ENCODE assay signal across 1 cellular context in the genomic region with DNA sequence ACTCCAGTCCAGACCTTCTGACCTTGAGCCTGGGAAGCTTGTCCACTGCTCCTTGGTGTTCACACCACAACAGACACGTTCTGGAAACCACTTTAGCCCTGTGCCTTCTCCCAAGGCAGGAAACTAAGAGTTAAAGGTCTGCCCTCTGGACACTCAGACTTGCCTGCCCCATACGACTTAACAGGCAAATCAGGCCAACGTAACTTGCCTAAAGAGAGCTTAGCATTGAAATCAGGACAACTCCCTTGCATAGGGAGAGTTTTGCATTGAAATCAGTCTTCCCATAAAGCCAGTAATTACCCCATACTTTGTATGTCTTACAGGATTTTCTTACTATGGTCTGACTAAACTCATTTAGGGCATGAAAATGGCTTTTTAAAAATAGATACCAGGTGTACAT.
TF ChIP-seq lines count a peak whose summit lies in the region.

No MANE protein-coding gene starts in this region.

TF ChIP-seq in HepG2, 621 proteins besides CTCF, POLR2A, EP300 and RAD21 (continues in another document):
- TF ChIP-seq ZNF557 (CRISPR knock-in tag; IDR thresholded peaks at IDR 0.05), result no peak
- TF ChIP-seq ZNF772 (CRISPR knock-in tag; IDR thresholded peaks at IDR 0.05), result no peak
- peak; percentile 77 for TF ChIP-seq ZNF652 (CRISPR knock-in tag; IDR thresholded peaks at IDR 0.05; ENCODE audit: borderline replicate concordance, low read depth)
- TF ChIP-seq GABPA (IDR thresholded peaks at IDR 0.05; ENCODE audit: low read depth, low read length), result no peak
- no peak for TF ChIP-seq GABPA (CRISPR knock-in tag; IDR thresholded peaks at IDR 0.05; ENCODE audit: low read depth)
- no peak for TF ChIP-seq E2F5 (CRISPR knock-in tag; conservative IDR thresholded peaks at IDR 0.05)
- TF ChIP-seq IRF1 (CRISPR knock-in tag; IDR thresholded peaks at IDR 0.05; ENCODE audit: low read depth), result no peak
- no peak for TF ChIP-seq FOXK2 (IDR thresholded peaks at IDR 0.05)
- no peak for TF ChIP-seq MXD4 (CRISPR knock-in tag; IDR thresholded peaks at IDR 0.05)
- TF ChIP-seq SALL1 (CRISPR knock-in tag; IDR thresholded peaks at IDR 0.05), result no peak
- TF ChIP-seq, protein P1, sequence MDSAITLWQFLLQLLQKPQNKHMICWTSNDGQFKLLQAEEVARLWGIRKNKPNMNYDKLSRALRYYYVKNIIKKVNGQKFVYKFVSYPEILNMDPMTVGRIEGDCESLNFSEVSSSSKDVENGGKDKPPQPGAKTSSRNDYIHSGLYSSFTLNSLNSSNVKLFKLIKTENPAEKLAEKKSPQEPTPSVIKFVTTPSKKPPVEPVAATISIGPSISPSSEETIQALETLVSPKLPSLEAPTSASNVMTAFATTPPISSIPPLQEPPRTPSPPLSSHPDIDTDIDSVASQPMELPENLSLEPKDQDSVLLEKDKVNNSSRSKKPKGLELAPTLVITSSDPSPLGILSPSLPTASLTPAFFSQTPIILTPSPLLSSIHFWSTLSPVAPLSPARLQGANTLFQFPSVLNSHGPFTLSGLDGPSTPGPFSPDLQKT (CRISPR knock-in tag; IDR thresholded peaks at IDR 0.05; ENCODE audit: borderline replicate concordance), result no peak
- no peak for TF ChIP-seq ZNF790 (CRISPR knock-in tag; IDR thresholded peaks at IDR 0.05; ENCODE audit: borderline replicate concordance)
- TF ChIP-seq ZMYM4 (CRISPR knock-in tag; IDR thresholded peaks at IDR 0.05), result no peak
- TF ChIP-seq RBM22 (optimal IDR thresholded peaks at IDR 0.05; ENCODE audit: low read length), result peak; percentile 93
- 0 out of 2 replicates have a peak, but pooled peaks have one; percentile 31 for TF ChIP-seq BORCS8-MEF2B (CRISPR knock-in tag; IDR thresholded peaks at IDR 0.05)
- 0 out of 2 replicates have a peak, but pooled peaks have one; percentile 2 for TF ChIP-seq GFI1 (CRISPR knock-in tag; IDR thresholded peaks at IDR 0.05; ENCODE audit: borderline replicate concordance)
- no peak for TF ChIP-seq ZFP37 (CRISPR knock-in tag; IDR thresholded peaks at IDR 0.05; ENCODE audit: borderline replicate concordance)
- TF ChIP-seq TCF7 (IDR thresholded peaks at IDR 0.05; ENCODE audit: low read depth), result no peak
- TF ChIP-seq XRCC5 (optimal IDR thresholded peaks at IDR 0.05; ENCODE audit: low read length), result no peak
- no peak for TF ChIP-seq JARID2 (CRISPR knock-in tag; IDR thresholded peaks at IDR 0.05; ENCODE audit: insufficient replicate concordance)
- TF ChIP-seq, protein P2, sequence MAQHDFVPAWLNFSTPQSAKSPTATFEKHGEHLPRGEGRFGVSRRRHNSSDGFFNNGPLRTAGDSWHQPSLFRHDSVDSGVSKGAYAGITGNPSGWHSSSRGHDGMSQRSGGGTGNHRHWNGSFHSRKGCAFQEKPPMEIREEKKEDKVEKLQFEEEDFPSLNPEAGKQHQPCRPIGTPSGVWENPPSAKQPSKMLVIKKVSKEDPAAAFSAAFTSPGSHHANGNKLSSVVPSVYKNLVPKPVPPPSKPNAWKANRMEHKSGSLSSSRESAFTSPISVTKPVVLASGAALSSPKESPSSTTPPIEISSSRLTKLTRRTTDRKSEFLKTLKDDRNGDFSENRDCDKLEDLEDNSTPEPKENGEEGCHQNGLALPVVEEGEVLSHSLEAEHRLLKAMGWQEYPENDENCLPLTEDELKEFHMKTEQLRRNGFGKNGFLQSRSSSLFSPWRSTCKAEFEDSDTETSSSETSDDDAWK (CRISPR knock-in tag; IDR thresholded peaks at IDR 0.05), result no peak
- 0 out of 2 replicates have a peak, but pooled peaks have one; percentile 55 for TF ChIP-seq SSRP1 (CRISPR knock-in tag; IDR thresholded peaks at IDR 0.05)
- TF ChIP-seq E2F1 (CRISPR knock-in tag; IDR thresholded peaks at IDR 0.05), result no peak
- no peak for TF ChIP-seq ZNF326 (CRISPR knock-in tag; IDR thresholded peaks at IDR 0.05; ENCODE audit: borderline replicate concordance)
- TF ChIP-seq RARG (CRISPR knock-in tag; IDR thresholded peaks at IDR 0.05; ENCODE audit: low read depth), result no peak
- TF ChIP-seq ISL2 (CRISPR knock-in tag; IDR thresholded peaks at IDR 0.05), result no peak
- no peak for TF ChIP-seq POGZ (CRISPR knock-in tag; IDR thresholded peaks at IDR 0.05)
- TF ChIP-seq ATM (IDR thresholded peaks at IDR 0.05; ENCODE audit: borderline replicate concordance), result no peak
- TF ChIP-seq FOXK1 (CRISPR knock-in tag; IDR thresholded peaks at IDR 0.05; ENCODE audit: borderline replicate concordance, low read depth), result no peak
- TF ChIP-seq, protein P3, sequence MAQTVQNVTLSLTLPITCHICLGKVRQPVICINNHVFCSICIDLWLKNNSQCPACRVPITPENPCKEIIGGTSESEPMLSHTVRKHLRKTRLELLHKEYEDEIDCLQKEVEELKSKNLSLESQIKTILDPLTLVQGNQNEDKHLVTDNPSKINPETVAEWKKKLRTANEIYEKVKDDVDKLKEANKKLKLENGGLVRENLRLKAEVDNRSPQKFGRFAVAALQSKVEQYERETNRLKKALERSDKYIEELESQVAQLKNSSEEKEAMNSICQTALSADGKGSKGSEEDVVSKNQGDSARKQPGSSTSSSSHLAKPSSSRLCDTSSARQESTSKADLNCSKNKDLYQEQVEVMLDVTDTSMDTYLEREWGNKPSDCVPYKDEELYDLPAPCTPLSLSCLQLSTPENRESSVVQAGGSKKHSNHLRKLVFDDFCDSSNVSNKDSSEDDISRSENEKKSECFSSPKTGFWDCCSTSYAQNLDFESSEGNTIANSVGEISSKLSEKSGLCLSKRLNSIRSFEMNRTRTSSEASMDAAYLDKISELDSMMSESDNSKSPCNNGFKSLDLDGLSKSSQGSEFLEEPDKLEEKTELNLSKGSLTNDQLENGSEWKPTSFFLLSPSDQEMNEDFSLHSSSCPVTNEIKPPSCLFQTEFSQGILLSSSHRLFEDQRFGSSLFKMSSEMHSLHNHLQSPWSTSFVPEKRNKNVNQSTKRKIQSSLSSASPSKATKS (CRISPR knock-in tag; IDR thresholded peaks at IDR 0.05), result no peak
- TF ChIP-seq KLF13 (CRISPR knock-in tag; IDR thresholded peaks at IDR 0.05), result no peak
- no peak for TF ChIP-seq ZNF660 (CRISPR knock-in tag; IDR thresholded peaks at IDR 0.05; ENCODE audit: borderline replicate concordance, low read depth)
- TF ChIP-seq MED1 (CRISPR knock-in tag; IDR thresholded peaks at IDR 0.05), result no peak
- TF ChIP-seq CREBL2 (CRISPR knock-in tag; IDR thresholded peaks at IDR 0.05; ENCODE audit: borderline replicate concordance), result no peak
- no peak for TF ChIP-seq KDM3A (CRISPR knock-in tag; IDR thresholded peaks at IDR 0.05; ENCODE audit: low read depth)
- no peak for TF ChIP-seq PCBP2 (optimal IDR thresholded peaks at IDR 0.05; ENCODE audit: low read depth, low read length, poor library complexity, severe bottlenecking)
- no peak for TF ChIP-seq ZNF101 (CRISPR knock-in tag; IDR thresholded peaks at IDR 0.05; ENCODE audit: borderline replicate concordance, low read depth)
- no peak for TF ChIP-seq HES4 (CRISPR knock-in tag; IDR thresholded peaks at IDR 0.05; ENCODE audit: borderline replicate concordance)
- no peak for TF ChIP-seq RAD51 (IDR thresholded peaks at IDR 0.05; ENCODE audit: borderline replicate concordance)
- no peak for TF ChIP-seq ZNF33B (CRISPR knock-in tag; IDR thresholded peaks at IDR 0.05)
- no peak for TF ChIP-seq ZNF281 (CRISPR knock-in tag; IDR thresholded peaks at IDR 0.05; ENCODE audit: borderline replicate concordance)
- TF ChIP-seq ZBTB39 (CRISPR knock-in tag; IDR thresholded peaks at IDR 0.05), result no peak
- TF ChIP-seq ETV5 (CRISPR knock-in tag; IDR thresholded peaks at IDR 0.05; ENCODE audit: borderline replicate concordance), result no peak
- TF ChIP-seq POLR2G (IDR thresholded peaks at IDR 0.05; ENCODE audit: low read depth, low read length), result 0 out of 2 replicates have a peak, but pooled peaks have one; percentile 36
- no peak for TF ChIP-seq MAZ (IDR thresholded peaks at IDR 0.05; ENCODE audit: borderline replicate concordance, low read depth, low read length)
- no peak for TF ChIP-seq MAZ (CRISPR knock-in tag; IDR thresholded peaks at IDR 0.05; ENCODE audit: low read depth)
- TF ChIP-seq, protein P4, sequence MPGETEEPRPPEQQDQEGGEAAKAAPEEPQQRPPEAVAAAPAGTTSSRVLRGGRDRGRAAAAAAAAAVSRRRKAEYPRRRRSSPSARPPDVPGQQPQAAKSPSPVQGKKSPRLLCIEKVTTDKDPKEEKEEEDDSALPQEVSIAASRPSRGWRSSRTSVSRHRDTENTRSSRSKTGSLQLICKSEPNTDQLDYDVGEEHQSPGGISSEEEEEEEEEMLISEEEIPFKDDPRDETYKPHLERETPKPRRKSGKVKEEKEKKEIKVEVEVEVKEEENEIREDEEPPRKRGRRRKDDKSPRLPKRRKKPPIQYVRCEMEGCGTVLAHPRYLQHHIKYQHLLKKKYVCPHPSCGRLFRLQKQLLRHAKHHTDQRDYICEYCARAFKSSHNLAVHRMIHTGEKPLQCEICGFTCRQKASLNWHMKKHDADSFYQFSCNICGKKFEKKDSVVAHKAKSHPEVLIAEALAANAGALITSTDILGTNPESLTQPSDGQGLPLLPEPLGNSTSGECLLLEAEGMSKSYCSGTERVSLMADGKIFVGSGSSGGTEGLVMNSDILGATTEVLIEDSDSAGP (CRISPR knock-in tag; IDR thresholded peaks at IDR 0.05; ENCODE audit: borderline replicate concordance), result no peak
- TF ChIP-seq DPF2 (CRISPR knock-in tag; IDR thresholded peaks at IDR 0.05; ENCODE audit: borderline replicate concordance, low read depth), result no peak
- no peak for TF ChIP-seq NFYC (CRISPR knock-in tag; IDR thresholded peaks at IDR 0.05)
- TF ChIP-seq FOXJ3 (CRISPR knock-in tag; IDR thresholded peaks at IDR 0.05; ENCODE audit: borderline replicate concordance), result no peak
